ENCODE assay signal across 14 cellular contexts in the genomic region with DNA sequence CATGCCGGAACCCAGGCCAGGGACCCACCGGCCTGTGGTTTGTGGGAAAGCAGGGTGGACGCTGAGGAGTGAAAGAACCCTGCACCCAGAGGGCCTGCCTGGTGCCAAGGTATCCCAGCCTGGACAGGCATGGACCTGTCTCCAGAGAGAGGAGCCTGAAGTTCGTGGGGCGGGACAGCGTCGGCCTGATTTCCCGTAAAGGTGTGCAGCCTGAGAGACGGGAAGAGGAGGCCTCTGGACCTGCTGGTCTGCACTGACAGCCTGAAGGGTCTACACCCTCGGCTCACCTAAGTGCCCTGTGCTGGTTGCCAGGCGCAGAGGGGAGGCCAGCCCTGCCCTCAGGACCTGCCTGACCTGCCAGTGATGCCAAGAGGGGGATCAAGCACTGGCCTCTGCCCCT. TPM values are rescaled to one million over a fixed set of nuclear protein-coding genes. Genes with fewer than 3 reads are reported as not detected.
DNase-seq lines count a peak whose midpoint lies in the region; ATAC-seq, FAIRE-seq and TF ChIP-seq lines count a peak whose summit lies in the region.
"Had no signal": no experiment of that assay in that cellular context is flagged by ENCODE, and none has a peak within 500 bp of the region (broad histone marks: within the 10 kb centered on the region; RNA-seq: fewer than 3 reads in every experiment).

No MANE protein-coding gene starts in this region.

- intact Hi-C loops in heart left ventricle (cut with DNase I), result loop anchor here in 2 of 10 donors (5.0 kb wide), 1 partner anchor 53 kb away; the partner anchor contains the start of gene AHCYL1 (in 2 of the 2)
- intact Hi-C loops in Right ventricle myocardium inferior (cut with DNase I), result loop anchor here (2.0 kb wide), 1 partner anchor 56 kb away; the partner anchor contains the start of gene AHCYL1
- intact Hi-C loops in sigmoid colon (cut with DNase I), result no loop called here

- H3K9me1 ChIP-seq in keratinocyte (ENCODE audit: control insufficient read depth, extremely low read depth, insufficient read depth, low read length), result peaks cover 3% of the 10 kb centered on the region

- H3K9me3 ChIP-seq in heart left ventricle, result no peaks in the 10 kb centered on the region
- no peaks in the 10 kb centered on the region for H3K9me3 ChIP-seq in keratinocyte (ENCODE audit: control insufficient read depth, low read depth, low read length)
- no peaks in the 10 kb centered on the region for H3K9me3 ChIP-seq in sigmoid colon

- H3K27ac Mint-ChIP-seq in activated naive CD8-positive, alpha-beta T cell treated with anti-CD3 and anti-CD28 coated beads for 36 hours, result no peak overlapping the region

- peak overlapping the region; percentile 2 for H2AFZ ChIP-seq in keratinocyte (ENCODE audit: control insufficient read depth, low read length)

- no peaks in the 10 kb centered on the region for H3K27me3 Mint-ChIP-seq in activated naive CD8-positive, alpha-beta T cell treated with anti-CD3 and anti-CD28 coated beads for 36 hours
- H3K27me3 Mint-ChIP-seq: brain had no signal

- no peak for TF ChIP-seq POLR2A in heart left ventricle (IDR thresholded peaks at IDR 0.05)
- no peak for TF ChIP-seq POLR2A in sigmoid colon (IDR thresholded peaks at IDR 0.05)

- TF ChIP-seq EP300 in sigmoid colon (IDR thresholded peaks at IDR 0.05), result no peak

- H3K9ac ChIP-seq in keratinocyte (ENCODE audit: control insufficient read depth, extremely low read depth, insufficient read depth, low read length), result no peak overlapping the region

- H3K4me3 ChIP-seq in heart left ventricle, result no peak overlapping the region
- H3K4me3 ChIP-seq in keratinocyte (ENCODE audit: control insufficient read depth in 2 of 3, extremely low read depth in 1 of 3, insufficient read depth in 2 of 3, low read depth in 1 of 3, low read length in 3 of 3), result no peak overlapping the region
- H3K4me3 ChIP-seq in sigmoid colon, result no peak overlapping the region

- H3K9me3 Mint-ChIP-seq in activated naive CD8-positive, alpha-beta T cell treated with anti-CD3 and anti-CD28 coated beads for 36 hours, result no peaks in the 10 kb centered on the region
- H3K9me3 Mint-ChIP-seq: brain, endodermal cell had no signal

- peaks cover 5% of the 10 kb centered on the region for H3K4me1 Mint-ChIP-seq in activated naive CD8-positive, alpha-beta T cell treated with anti-CD3 and anti-CD28 coated beads for 36 hours

- H3K4me3 Mint-ChIP-seq in activated naive CD8-positive, alpha-beta T cell treated with anti-CD3 and anti-CD28 coated beads for 36 hours, result no peak overlapping the region
- H3K4me3 Mint-ChIP-seq: brain, endodermal cell had no signal

- peaks cover 36% of the 10 kb centered on the region for H3K36me3 Mint-ChIP-seq in activated naive CD8-positive, alpha-beta T cell treated with anti-CD3 and anti-CD28 coated beads for 36 hours

- peak overlapping the region; percentile 50 for H3K4me2 ChIP-seq in keratinocyte (ENCODE audit: control insufficient read depth, extremely low read depth, insufficient read depth, low read depth, low read length)

- TF ChIP-seq CTCF in heart left ventricle (IDR thresholded peaks at IDR 0.05) (no peak), keratinocyte (optimal IDR thresholded peaks at IDR 0.05 in 1 of 3, IDR thresholded peaks at IDR 0.05 in 1 of 3, conservative IDR thresholded peaks at IDR 0.05 in 1 of 3; ENCODE audit: extremely low read depth in 1 of 3, insufficient read depth in 2 of 3, low read length in 3 of 3) (no peak), sigmoid colon (IDR thresholded peaks at IDR 0.05) (no peak)

- DNase-seq in heart left ventricle, result no peak
- DNase-seq in Right ventricle myocardium inferior (ENCODE audit: missing footprints), result no peak
- DNase-seq in keratinocyte (ENCODE audit: low read depth, low spot score), result peak; percentile 11
- DNase-seq in sigmoid colon, result no peak
- peak; percentile 67 for DNase-seq in ureter (ENCODE audit: low spot score)
- DNase-seq in retina, result no peak
- no peak for DNase-seq in activated naive CD8-positive, alpha-beta T cell treated with anti-CD3 and anti-CD28 coated beads for 36 hours
- no peak for DNase-seq in NCI-H2196 treated with DMSO at 0.1 percent for 48 hours (lab: John Stamatoyannopoulos, UW; ENCODE audit: unreplicated experiment)
- DNase-seq: activated gamma-delta T cell, MV-4-11 had no signal

- H3K79me2 ChIP-seq in keratinocyte (ENCODE audit: control insufficient read depth, insufficient read depth, low read length), result no peaks in the 10 kb centered on the region

- no peaks in the 10 kb centered on the region for H4K20me1 ChIP-seq in keratinocyte (ENCODE audit: control insufficient read depth, extremely low read depth, insufficient read depth, low read length)

- dilution Hi-C loops in keratinocyte (cut with MboI; ENCODE audit: extremely low pct_ligation_motif_present, low sequenced_read_pairs), result no loop called here

- peak; percentile 32 for FAIRE-seq in keratinocyte (lab: Jason Lieb, UNC)
- FAIRE-seq: A204.1, TTC549 had no signal

- H3K27ac ChIP-seq in heart left ventricle (peak overlapping the region; percentile 67 to 89 (median 80)), keratinocyte (ENCODE audit: control insufficient read depth, insufficient read depth, low read length) (no peak overlapping the region), sigmoid colon (peak overlapping the region; percentile 74 to 83 (median 79))

- ATAC-seq in heart left ventricle (no peak), Right ventricle myocardium inferior (no peak)

- H3K27me3 ChIP-seq in heart left ventricle, result no peaks in the 10 kb centered on the region
- no peaks in the 10 kb centered on the region for H3K27me3 ChIP-seq in keratinocyte (ENCODE audit: control insufficient read depth, extremely low read depth, insufficient read depth, low read length)
- H3K27me3 ChIP-seq in sigmoid colon, result no peaks in the 10 kb centered on the region

- H3K36me3 ChIP-seq in heart left ventricle (peaks cover 0 to 51% (median 43%) of the 10 kb centered on the region in 9 donors), keratinocyte (ENCODE audit: control insufficient read depth in 2 of 2, extremely low read depth in 1 of 2, insufficient read depth in 2 of 2, low read length in 2 of 2) (no peaks in the 10 kb centered on the region), sigmoid colon (peaks cover 19 to 51% (median 39%) of the 10 kb centered on the region in 4 donors)

- 80 to 93% (median 90%) methylated on average over 2 to 11 of the region's 11 CpGs for WGBS in heart left ventricle, 4 donors
- 93 to 94% methylated on average over 11 of the region's 11 CpGs for WGBS in sigmoid colon, 2 donors

- H3K4me1 ChIP-seq in heart left ventricle (peaks cover 9 to 69% (median 50%) of the 10 kb centered on the region in 12 donors), keratinocyte (ENCODE audit: control insufficient read depth, extremely low read depth, insufficient read depth, low read length) (peaks cover 16% of the 10 kb centered on the region), sigmoid colon (peaks cover 0 to 73% (median 58%) of the 10 kb centered on the region in 4 donors)

RNA-seq across cellular contexts. Expression of gene CSF1, which starts 18.5 kb away (rescaled TPM):
- total RNA-seq in heart left ventricle (10 to 100 TPM in 8 of 9 donors, 1 to 10 TPM in 1; 9.0 to 64.8 (median 14.5) TPM), Right ventricle myocardium inferior (19.0 TPM), sigmoid colon (100 to 1,000 TPM in 1 of 4 donors, 10 to 100 TPM in 3; 21.8 to 118 (median 47.5) TPM), ureter (26.1 TPM)
- polyA plus RNA-seq in heart left ventricle (1 to 10 TPM; 9.1 to 9.9 TPM), keratinocyte (1.5 to 2.3 TPM (median 1.8 TPM) in 3 replicates), sigmoid colon (10 to 100 TPM in 1 of 3 donors, 1 to 10 TPM in 2; 3.0 to 15.0 (median 3.7) TPM)
- not detected for polyA plus RNA-seq in keratinocyte (2011; ENCODE audit: low read depth)
- 0.90 and 1.5 TPM in 2 replicates for polyA plus RNA-seq in keratinocyte (2011; cell fraction: cytosol; rRNA removed)
- polyA plus RNA-seq in keratinocyte (2011; cell fraction: nucleus; rRNA removed), result 3.6 and 5.6 TPM in 2 replicates
- polyA plus RNA-seq in keratinocyte (2012; ENCODE audit: low replicate concordance), result 0.34 and 1.4 TPM in 2 replicates
- polyA minus RNA-seq in keratinocyte, result 0.32 to 2.8 TPM (median 1.2 TPM) in 3 replicates
- polyA minus RNA-seq in keratinocyte (2011; cell fraction: cytosol; rRNA and poly(A)+ RNA removed), result 0.96 TPM
- polyA minus RNA-seq in keratinocyte (2011; cell fraction: nucleus; rRNA and poly(A)+ RNA removed), result 3.5 and 4.2 TPM in 2 replicates
- 10 to 100 TPM; 21.2 to 24.9 TPM for total RNA-seq in activated naive CD8-positive, alpha-beta T cell treated with anti-CD3 and anti-CD28 coated beads for 36 hours

RNA-seq across cellular contexts. Expression of gene AHCYL1, which starts 55.4 kb away (rescaled TPM):
- 10 to 100 TPM; 31.1 to 56.7 (median 48.7) TPM for total RNA-seq in heart left ventricle
- 10 to 100 TPM; 23.8 to 37.2 TPM for polyA plus RNA-seq in heart left ventricle
- 38.4 TPM for total RNA-seq in Right ventricle myocardium inferior
- 50.2 to 64.8 TPM (median 61.6 TPM) in 3 replicates for polyA plus RNA-seq in keratinocyte
- polyA plus RNA-seq in keratinocyte (2011; ENCODE audit: low read depth), result 66.6 TPM
- polyA plus RNA-seq in keratinocyte (2011; cell fraction: cytosol; rRNA removed), result 47.6 and 70.8 TPM in 2 replicates
- 63.8 and 71.8 TPM in 2 replicates for polyA plus RNA-seq in keratinocyte (2011; cell fraction: nucleus; rRNA removed)
- polyA plus RNA-seq in keratinocyte (2012; ENCODE audit: low replicate concordance), result 57.3 and 60.0 TPM in 2 replicates
- polyA minus RNA-seq in keratinocyte, result 44.2 to 62.5 TPM (median 56.9 TPM) in 3 replicates
- 28.8 TPM for polyA minus RNA-seq in keratinocyte (2011; cell fraction: cytosol; rRNA and poly(A)+ RNA removed)
- polyA minus RNA-seq in keratinocyte (2011; cell fraction: nucleus; rRNA and poly(A)+ RNA removed), result 24.9 and 46.2 TPM in 2 replicates
- total RNA-seq in sigmoid colon, result 10 to 100 TPM; 58.2 to 76.7 (median 73.4) TPM
- polyA plus RNA-seq in sigmoid colon, result 10 to 100 TPM; 42.6 to 57.3 (median 49.1) TPM
- 71.0 TPM for total RNA-seq in ureter
- total RNA-seq in activated naive CD8-positive, alpha-beta T cell treated with anti-CD3 and anti-CD28 coated beads for 36 hours, result 10 to 100 TPM; 67.9 to 68.6 TPM

Comparison
In these comparisons a context has a peak if more than half of its experiments do, and no peak if none do; other contexts are left out.
1. DNase-seq: peak in keratinocyte (single experiment) and ureter (single experiment); none in heart left ventricle (0 of 5), Right ventricle myocardium inferior (single experiment), sigmoid colon (single experiment), retina (single experiment), activated naive CD8-positive, alpha-beta T cell treated with anti-CD3 and anti-CD28 coated beads for 36 hours (single experiment) and NCI-H2196 treated with DMSO at 0.1 percent for 48 hours (single experiment).